19 cellular contexts compared by ENCODE assay signal in the genomic region with DNA sequence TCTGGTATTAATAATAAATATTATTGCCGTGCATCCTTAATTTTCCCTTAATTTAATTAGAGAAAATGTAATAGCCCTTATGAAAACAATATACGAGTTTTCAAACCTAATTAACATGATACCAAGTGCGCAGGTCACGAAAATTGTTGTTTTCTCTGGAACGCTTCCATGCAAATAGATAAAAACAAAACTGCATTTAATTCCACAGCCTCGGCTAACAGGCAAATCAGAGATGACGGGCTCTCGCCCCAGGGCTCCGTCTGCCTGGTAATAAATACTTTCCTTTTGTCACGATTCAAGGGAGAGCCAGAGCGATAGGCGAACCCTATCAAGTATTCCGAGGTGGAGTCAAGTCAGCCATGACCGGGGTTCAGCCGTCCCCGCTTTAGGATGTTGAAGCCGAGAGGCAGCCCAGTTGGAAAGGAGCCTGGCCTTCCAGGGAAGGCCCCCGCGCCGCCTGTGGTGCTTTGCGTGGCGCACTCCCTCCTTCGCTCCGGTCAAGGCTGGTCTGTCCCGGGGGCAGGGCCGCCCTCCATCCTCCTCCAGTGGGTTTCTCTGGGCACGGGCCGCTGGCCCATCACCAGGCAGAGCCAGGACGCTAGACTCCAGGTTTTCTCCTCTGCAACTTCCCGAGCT.
A peak's percentile ranks its signal among the peaks of the same experiment; 100 is the strongest.
DNase-seq lines count a peak whose midpoint lies in the region; ATAC-seq lines count a peak whose summit lies in the region.
"Had no signal": no experiment of that assay in that cellular context is flagged by ENCODE, and none has a peak within 500 bp of the region (broad histone marks: within the 10 kb centered on the region; RNA-seq: fewer than 3 reads in every experiment).

No MANE protein-coding gene starts in this region.

- no peaks in the 10 kb centered on the region for H3K27me3 Mint-ChIP-seq in effector memory CD8-positive, alpha-beta T cell

- no peak overlapping the region for H3K27ac Mint-ChIP-seq in effector memory CD8-positive, alpha-beta T cell
- H3K27ac Mint-ChIP-seq: CD8-positive, alpha-beta memory T cell; T-helper 2 cell treated with Interferon-gamma antibody and Interleukin-4, amounts not matched to agents 5 μg/mL and 100 μg/mL, for 36 hours had no signal

- peaks cover 0 to 3% of the 10 kb centered on the region in 2 donors for H3K9me3 Mint-ChIP-seq in effector memory CD8-positive, alpha-beta T cell
- H3K9me3 Mint-ChIP-seq: T-helper 2 cell treated with Interferon-gamma antibody and Interleukin-4, amounts not matched to agents 5 μg/mL and 100 μg/mL, for 36 hours had no signal

- no peak overlapping the region for H3K23ac ChIP-seq in mesenchymal stem cell (ENCODE audit: low read length in 2 of 2)

- no peak overlapping the region for H2BK5ac ChIP-seq in mesenchymal stem cell (ENCODE audit: low read depth, low read length, poor library complexity, severe bottlenecking)

- no peak overlapping the region for H4K8ac ChIP-seq in mesenchymal stem cell (ENCODE audit: low read length)

- no peak overlapping the region for H3K27ac ChIP-seq in mesenchymal stem cell (ENCODE audit: low read length, poor library complexity, severe bottlenecking)
- H3K27ac ChIP-seq: A549, esophagus muscularis mucosa, hepatocyte, upper lobe of right lung had no signal

- no peak overlapping the region for H3K4me3 Mint-ChIP-seq in effector memory CD8-positive, alpha-beta T cell
- H3K4me3 Mint-ChIP-seq: CD8-positive, alpha-beta memory T cell; T-helper 2 cell treated with Interferon-gamma antibody and Interleukin-4, amounts not matched to agents 5 μg/mL and 100 μg/mL, for 36 hours had no signal

- peak overlapping the region; percentile 37 for H3K9ac ChIP-seq in adipocyte (ENCODE audit: low read length)
- peak overlapping the region; percentile 39 for H3K9ac ChIP-seq in mesenchymal stem cell (ENCODE audit: low read length)

- H3K36me3 ChIP-seq in adipocyte (ENCODE audit: control insufficient read depth, insufficient read depth, low read length, severe bottlenecking) (no peaks in the 10 kb centered on the region), mesenchymal stem cell (ENCODE audit: control insufficient read depth in 1 of 2, insufficient read depth in 2 of 2, low read depth in 1 of 2, low read length in 2 of 2) (no peaks in the 10 kb centered on the region)
- H3K36me3 ChIP-seq: esophagus muscularis mucosa, upper lobe of right lung had no signal

- H3K4me2 ChIP-seq in mesenchymal stem cell (ENCODE audit: low read length, poor library complexity, severe bottlenecking), result no peak overlapping the region
- H3K4me2 ChIP-seq: A549, hepatocyte had no signal

- no peak overlapping the region for H3K4ac ChIP-seq in mesenchymal stem cell (ENCODE audit: low read depth in 1 of 2, low read length in 2 of 2)

- WGBS in mesenchymal stem cell, result 89% methylated on average over 30 of the region's 30 CpGs

- no peak overlapping the region for H4K91ac ChIP-seq in mesenchymal stem cell (ENCODE audit: low read length)

- no peak overlapping the region for H2AFZ ChIP-seq in mesenchymal stem cell (ENCODE audit: low read depth, low read length)
- H2AFZ ChIP-seq: hepatocyte had no signal

- peak; percentile 39 for ATAC-seq in Right ventricle myocardium inferior
- ATAC-seq in effector memory CD8-positive, alpha-beta T cell (replicated peaks), result no peak
- ATAC-seq: A549 had no signal

- DNase-seq in Right ventricle myocardium inferior (ENCODE audit: missing footprints) (no peak), cardiac septum (ENCODE audit: low spot score) (no peak), adipocyte (ENCODE audit: low read depth) (peak; percentile 58), mesenchymal stem cell (no peak), globus pallidus (ENCODE audit: low spot score) (no peak), SK-N-DZ (ENCODE audit: low spot score) (no peak), RKO (ENCODE audit: low spot score) (no peak)
- DNase-seq in effector memory CD8-positive, alpha-beta T cell, result no peak
- DNase-seq: activated naive CD4-positive, alpha-beta T cell treated with Interleukin-2 at 50 U/mL for 16 hours; CD8-positive, alpha-beta memory T cell; DND-41; NCI-H2081 treated with DMSO at 0.1 percent for 48 hours; occipital lobe; stimulated activated naive CD4-positive, alpha-beta T cell; upper lobe of right lung had no signal

- H2BK12ac ChIP-seq in mesenchymal stem cell (ENCODE audit: low read length in 2 of 2), result no peak overlapping the region

- no peak overlapping the region for H2AK5ac ChIP-seq in mesenchymal stem cell (ENCODE audit: low read length, severe bottlenecking)

- H3K27me3 ChIP-seq in adipocyte (replicated peaks; ENCODE audit: control insufficient read depth, insufficient read depth, low read length), result peaks cover 6% of the 10 kb centered on the region
- peaks cover 0 to 27% of the 10 kb centered on the region in 2 experiments for H3K27me3 ChIP-seq in mesenchymal stem cell (ENCODE audit: control insufficient read depth in 1 of 2, insufficient read depth in 1 of 2, low read length in 2 of 2)
- H3K27me3 ChIP-seq: hepatocyte, upper lobe of right lung had no signal

- no peaks in the 10 kb centered on the region for H3K4me1 Mint-ChIP-seq in effector memory CD8-positive, alpha-beta T cell (ENCODE audit: low read depth in 2 of 2)
- H3K4me1 Mint-ChIP-seq: CD8-positive, alpha-beta memory T cell had no signal

- H3K18ac ChIP-seq in mesenchymal stem cell (ENCODE audit: low read depth in 1 of 2, low read length in 2 of 2), result no peak overlapping the region

- intact Hi-C loops in Right ventricle myocardium inferior (cut with DNase I) (loop anchor here (10.0 kb wide), 1 partner anchor 187 kb away; no protein-coding TSS in a partner anchor), cardiac septum (cut with DNase I) (no loop called here)

- H3K36me3 Mint-ChIP-seq in effector memory CD8-positive, alpha-beta T cell (ENCODE audit: insufficient read depth), result no peaks in the 10 kb centered on the region
- H3K36me3 Mint-ChIP-seq: CD8-positive, alpha-beta memory T cell had no signal

- H3K4me3 ChIP-seq in adipocyte (ENCODE audit: low read length) (peak overlapping the region; percentile 35), mesenchymal stem cell (ENCODE audit: insufficient read depth in 1 of 2, low read depth in 1 of 2, low read length in 2 of 2) (peak overlapping the region in 1 of 2 experiments; percentile 48)
- H3K4me3 ChIP-seq: A549, esophagus muscularis mucosa, hepatocyte, upper lobe of right lung had no signal

- H3K9me3 ChIP-seq in adipocyte (ENCODE audit: control insufficient read depth, low read length) (peaks cover 16% of the 10 kb centered on the region), mesenchymal stem cell (ENCODE audit: control insufficient read depth, low read length) (peaks cover 13% of the 10 kb centered on the region)
- H3K9me3 ChIP-seq: upper lobe of right lung had no signal

- no peak overlapping the region for H2BK120ac ChIP-seq in mesenchymal stem cell (ENCODE audit: low read depth, low read length)

- no peaks in the 10 kb centered on the region for H3K79me1 ChIP-seq in mesenchymal stem cell (replicated peaks; ENCODE audit: low read length, poor library complexity, severe bottlenecking)

- no peak overlapping the region for H3K14ac ChIP-seq in mesenchymal stem cell (ENCODE audit: low read length in 2 of 2)

- no peak overlapping the region for H2BK15ac ChIP-seq in mesenchymal stem cell (ENCODE audit: low read depth, poor library complexity, severe bottlenecking)

- H3K4me1 ChIP-seq in adipocyte (ENCODE audit: control insufficient read depth, insufficient read depth, low read length) (peaks cover 29% of the 10 kb centered on the region), mesenchymal stem cell (ENCODE audit: control insufficient read depth, insufficient read depth, low read depth, low read length) (peaks cover 5% of the 10 kb centered on the region)
- H3K4me1 ChIP-seq: A549, upper lobe of right lung had no signal
